Comparison of ENCODE assay signal across 35 cellular contexts in the genomic region with DNA sequence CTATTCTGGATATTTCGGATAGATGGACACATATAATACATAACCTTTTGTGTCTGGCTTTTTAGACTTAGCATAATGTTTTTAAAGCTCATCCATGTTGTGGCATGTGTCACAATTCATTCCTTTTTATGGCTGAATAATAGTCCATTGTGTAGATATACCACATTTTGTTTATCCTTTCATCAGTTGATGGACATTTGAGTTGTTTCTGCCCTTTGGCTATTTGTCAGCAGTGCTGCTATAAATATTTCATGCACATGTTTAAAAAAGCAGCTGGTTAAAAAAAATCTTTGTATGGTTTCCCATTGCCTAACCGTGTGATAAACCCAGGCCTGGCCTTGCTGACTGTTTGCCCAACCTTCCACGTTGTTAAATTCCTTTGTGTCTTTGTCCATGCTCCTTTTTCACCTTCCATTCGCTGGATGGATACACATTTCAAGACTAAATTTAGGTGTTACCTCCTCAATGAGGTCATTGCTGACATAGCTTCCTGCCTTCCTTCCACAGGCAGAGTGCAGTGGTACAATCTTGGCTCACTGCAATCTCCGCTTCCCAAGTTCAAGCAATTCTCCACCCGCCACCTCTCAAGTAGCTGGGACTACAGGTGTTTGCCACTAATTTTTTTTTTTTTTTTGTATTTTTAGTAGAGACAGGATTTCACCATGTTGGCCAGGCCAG. TPM values are rescaled to one million over a fixed set of nuclear protein-coding genes. Genes with fewer than 3 reads are reported as not detected.
"Had no signal": no experiment of that assay in that cellular context is flagged by ENCODE, and none has a peak within 500 bp of the region (broad histone marks: within the 10 kb centered on the region; RNA-seq: fewer than 3 reads in every experiment).

No MANE protein-coding gene starts in this region.

- DNase-seq: Karpas-422, Kasumi-1, MG63, MM.1S, MV-4-11, NCI-H1048, NCI-H1092, NCI-H1092 treated with DMSO at 0.1 percent for 48 hours, NCI-H1105, NCI-H1105 treated with DMSO at 0.1 percent for 48 hours, NCI-H1417, NCI-H1417 treated with DMSO at 0.1 percent for 48 hours, NCI-H1436, NCI-H1436 treated with DMSO at 0.1 percent for 48 hours, NCI-H146, NCI-H1694, NCI-H1694 treated with DMSO at 0.1 percent for 48 hours, NCI-H187, NCI-H187 treated with DMSO at 0.1 percent for 48 hours, NCI-H1930, NCI-H2029, NCI-H2029 treated with DMSO at 0.1 percent for 48 hours, NCI-H2081, NCI-H2081 treated with DMSO at 0.1 percent for 48 hours, NCI-H2107, NCI-H2171, NCI-H2171 treated with DMSO at 0.1 percent for 48 hours, NCI-H2227 treated with DMSO at 0.1 percent for 48 hours, NCI-H226, NCI-H345, NCI-H446, NCI-H446 treated with DMSO at 0.1 percent for 48 hours, NCI-H510A had no signal

RNA-seq across cellular contexts. Expression of gene GDA, which starts 11.3 kb away (rescaled TPM):
- total RNA-seq: LHCN-M2, MCF 10A had no signal
